In genomic region chr16:49049191-49049590, GRCh38 we compare ENCODE assay signal across 1 cellular context.
TF ChIP-seq lines count a peak whose summit lies in the region.

No MANE protein-coding gene starts in this region.

TF ChIP-seq in GM23338, 12 proteins besides CTCF, POLR2A, EP300 and RAD21 (continued from another document):
- TF ChIP-seq ETS1 (IDR thresholded peaks at IDR 0.05) (no peak), JUNB (IDR thresholded peaks at IDR 0.05; ENCODE audit: unreplicated experiment) (no peak), STAT1 (IDR thresholded peaks at IDR 0.05; ENCODE audit: unreplicated experiment) (no peak), NANOG (IDR thresholded peaks at IDR 0.05; ENCODE audit: borderline replicate concordance) (no peak)
